13 cellular contexts compared by ENCODE assay signal in genomic region chr17:43831633-43832032, GRCh38. TPM values are rescaled to one million over a fixed set of nuclear protein-coding genes. Genes with fewer than 3 reads are reported as not detected.
DNase-seq lines count a peak whose midpoint lies in the region; ATAC-seq, FAIRE-seq and TF ChIP-seq lines count a peak whose summit lies in the region.
"Had no signal": no experiment of that assay in that cellular context is flagged by ENCODE, and none has a peak within 500 bp of the region (broad histone marks: within the 10 kb centered on the region; RNA-seq: fewer than 3 reads in every experiment).

No MANE protein-coding gene starts in this region.

- peak overlapping the region in 1 of 2 experiments; percentile 60; a peak in 2 of 4 replicates for H3K9ac ChIP-seq in K562 (ENCODE audit: insufficient read depth in 1 of 2, low read depth in 2 of 2, low read length in 2 of 2)

- no peak for TF ChIP-seq EP300 in K562 (IDR thresholded peaks at IDR 0.05; ENCODE audit: low read length)

- TSS peak; percentile 54 for BruUV-seq in K562 (replicated peaks; lab: Mats Ljungman, UMichigan)

- H3K27me3 Mint-ChIP-seq in activated naive CD8-positive, alpha-beta T cell, result peaks cover 12% of the 10 kb centered on the region
- H3K27me3 Mint-ChIP-seq in activated naive CD8-positive, alpha-beta T cell treated with anti-CD3 and anti-CD28 coated beads, Interleukin-2, amount 50 U/mL, for 24 hours, result peaks cover 50% of the 10 kb centered on the region

- peaks cover 5% of the 10 kb centered on the region for H3K9me3 ChIP-seq in K562 (replicated peaks; ENCODE audit: control insufficient read depth, insufficient read depth, low read depth, low read length)
- H3K9me3 ChIP-seq in left lung, result no peaks in the 10 kb centered on the region
- no peaks in the 10 kb centered on the region for H3K9me3 ChIP-seq in upper lobe of right lung
- H3K9me3 ChIP-seq in SJCRH30 (replicated peaks), result no peaks in the 10 kb centered on the region; the same call in 1 of the 2 replicates
- H3K9me3 ChIP-seq: ovary had no signal

- no peaks in the 10 kb centered on the region; the same call in 1 of the 2 replicates for H4K20me1 ChIP-seq in K562 (replicated peaks; ENCODE audit: control insufficient read depth, insufficient read depth, low read length)

- ATAC-seq in activated naive CD8-positive, alpha-beta T cell treated with anti-CD3 and anti-CD28 coated beads, Interleukin-2, amount 50 U/mL, for 24 hours, result no peak
- no peak for ATAC-seq in K562
- ATAC-seq in left lung, result peak; percentile 71
- peak; percentile 72 for ATAC-seq in upper lobe of right lung

- no peak for FAIRE-seq in K562 (lab: Jason Lieb, UNC)

- no peaks in the 10 kb centered on the region for H3K9me1 ChIP-seq in K562 (ENCODE audit: control insufficient read depth, insufficient read depth, low read length)

- no peak overlapping the region for H3K27ac Mint-ChIP-seq in activated naive CD8-positive, alpha-beta T cell
- no peak overlapping the region for H3K27ac Mint-ChIP-seq in activated naive CD8-positive, alpha-beta T cell treated with anti-CD3 and anti-CD28 coated beads, Interleukin-2, amount 50 U/mL, for 24 hours

- DNase-seq in activated naive CD8-positive, alpha-beta T cell treated with anti-CD3 and anti-CD28 coated beads, Interleukin-2, amount 50 U/mL, for 24 hours, result no peak
- DNase-seq in K562 (ENCODE audit: extremely low read depth in 1 of 4, low spot score in 3 of 4), result no peak
- peak; percentile 76 to 83 for DNase-seq in left lung
- peak; percentile 83 for DNase-seq in upper lobe of right lung
- no peak for DNase-seq in CD1c-positive myeloid dendritic cell (ENCODE audit: extremely low spot score)
- no peak for DNase-seq in retina
- no peak for DNase-seq in SJCRH30
- DNase-seq: NCI-H510A, ovary had no signal

- H3K79me2 ChIP-seq in K562 (ENCODE audit: control insufficient read depth, insufficient read depth, low read length), result no peaks in the 10 kb centered on the region

- H3K4me2 ChIP-seq in K562 (ENCODE audit: insufficient read depth, low read length), result no peak overlapping the region

- peaks cover 17% of the 10 kb centered on the region for H3K4me1 Mint-ChIP-seq in activated naive CD8-positive, alpha-beta T cell (ENCODE audit: low read depth)
- peaks cover 11% of the 10 kb centered on the region for H3K4me1 Mint-ChIP-seq in activated naive CD8-positive, alpha-beta T cell treated with anti-CD3 and anti-CD28 coated beads, Interleukin-2, amount 50 U/mL, for 24 hours

- H3K36me3 ChIP-seq in K562 (ENCODE audit: control insufficient read depth, insufficient read depth, low read length) (peaks cover 3% of the 10 kb centered on the region; the same call in 1 of the 3 replicates), left lung (peaks cover 0 to 29% of the 10 kb centered on the region in 2 donors), upper lobe of right lung (no peaks in the 10 kb centered on the region), SJCRH30 (0 out of 2 replicates have a peak, but pooled peaks cover 4% of the 10 kb centered on the region)
- H3K36me3 ChIP-seq: ovary had no signal

- H3K9me3 Mint-ChIP-seq in activated naive CD8-positive, alpha-beta T cell (ENCODE audit: low read depth), result no peaks in the 10 kb centered on the region
- H3K9me3 Mint-ChIP-seq in activated naive CD8-positive, alpha-beta T cell treated with anti-CD3 and anti-CD28 coated beads, Interleukin-2, amount 50 U/mL, for 24 hours, result no peaks in the 10 kb centered on the region

- no peaks in the 10 kb centered on the region for H3K36me3 Mint-ChIP-seq in activated naive CD8-positive, alpha-beta T cell
- H3K36me3 Mint-ChIP-seq in activated naive CD8-positive, alpha-beta T cell treated with anti-CD3 and anti-CD28 coated beads, Interleukin-2, amount 50 U/mL, for 24 hours (ENCODE audit: low read depth), result peaks cover 2% of the 10 kb centered on the region

- in situ Hi-C loops in K562 (cut with MboI), result no loop called here

- no peak overlapping the region for H2AFZ ChIP-seq in K562 (ENCODE audit: low read depth, low read length)

- no peak for TF ChIP-seq RAD21 in K562 (CRISPR knock-in tag; conservative IDR thresholded peaks at IDR 0.05 in 1 of 2, IDR thresholded peaks at IDR 0.05 in 1 of 2)

- POLR2A ChIA-PET in K562 (lab: Yijun Ruan, JAX), result interaction anchor here (1.1 to 1.6 kb wide), 3 partner anchors 9 to 46 kb away, joined by 3 to 5 read pairs (median 3); no protein-coding TSS in a partner anchor

- 61% methylated on average over 7 of the region's 8 CpGs for WGBS in K562 (ENCODE audit: insufficient coverage, low coverage, missing lambda C conversion rate)

- TF ChIP-seq CTCF in K562 (IDR thresholded peaks at IDR 0.05 in 2 of 3, conservative IDR thresholded peaks at IDR 0.05 in 1 of 3; ENCODE audit: insufficient read depth in 2 of 3, low read depth in 1 of 3, low read length in 3 of 3) (no peak), left lung (IDR thresholded peaks at IDR 0.05) (no peak), upper lobe of right lung (IDR thresholded peaks at IDR 0.05) (no peak)

- peaks cover 0 to 10% of the 10 kb centered on the region in 2 experiments; a peak in 1 of 5 replicates for H3K27me3 ChIP-seq in K562 (ENCODE audit: control insufficient read depth in 2 of 2, insufficient read depth in 2 of 2, low read length in 2 of 2)
- peaks cover 0 to 37% of the 10 kb centered on the region in 2 donors for H3K27me3 ChIP-seq in left lung
- H3K27me3 ChIP-seq in upper lobe of right lung, result no peaks in the 10 kb centered on the region
- H3K27me3 ChIP-seq in SJCRH30, result peaks cover 7% of the 10 kb centered on the region; the same call in 1 of the 2 replicates
- H3K27me3 ChIP-seq: ovary had no signal

- H3K4me1 ChIP-seq in K562 (replicated peaks in 1 of 2; ENCODE audit: control insufficient read depth in 2 of 2, insufficient read depth in 2 of 2, low read length in 2 of 2), result peaks cover 5 to 22% of the 10 kb centered on the region in 2 experiments
- peaks cover 12 to 28% of the 10 kb centered on the region in 2 donors for H3K4me1 ChIP-seq in left lung
- peaks cover 25% of the 10 kb centered on the region for H3K4me1 ChIP-seq in upper lobe of right lung
- no peaks in the 10 kb centered on the region for H3K4me1 ChIP-seq in SJCRH30

- no peak overlapping the region for H3K4me3 ChIP-seq in K562
- H3K4me3 ChIP-seq in left lung, result peak overlapping the region in 1 of 2 donors; percentile 66
- H3K4me3 ChIP-seq in upper lobe of right lung, result no peak overlapping the region
- H3K4me3 ChIP-seq in SJCRH30, result no peak overlapping the region

- peak overlapping the region; percentile 78 for H3K4me3 Mint-ChIP-seq in activated naive CD8-positive, alpha-beta T cell
- no peak overlapping the region for H3K4me3 Mint-ChIP-seq in activated naive CD8-positive, alpha-beta T cell treated with anti-CD3 and anti-CD28 coated beads, Interleukin-2, amount 50 U/mL, for 24 hours

- no peak for TF ChIP-seq POLR2A in K562 (conservative IDR thresholded peaks at IDR 0.05)

- CTCF ChIA-PET in K562 (lab: Yijun Ruan, JAX; ENCODE audit: low intra/inter-chr PET ratio), result no interaction called here

- intact Hi-C loops in K562 (cut with micrococcal nuclease) (no loop called here), left lung (cut with DNase I) (loop anchor here in 1 of 2 donors (10.0 kb wide), 1 partner anchor 47 kb away; the partner anchor contains the start of gene CFAP97D1), upper lobe of right lung (cut with DNase I) (no loop called here)

- H3K27ac ChIP-seq in K562 (ENCODE audit: extremely low read depth, low read depth, low read length) (no peak overlapping the region), left lung (no peak overlapping the region), upper lobe of right lung (peak overlapping the region; percentile 60), SJCRH30 (no peak overlapping the region)
- H3K27ac ChIP-seq: ovary had no signal

RNA-seq across cellular contexts. Expression of gene MPP3, which starts 1.3 kb away (rescaled TPM):
- 39.6 and 62.5 TPM in 2 replicates for total RNA-seq in K562 (2011; cell fraction: chromatin; rRNA removed; ENCODE audit: low replicate concordance)
- 26.3 and 31.2 TPM in 2 replicates for total RNA-seq in K562 (2011; cell fraction: nucleolus; rRNA removed)
- 35.3 and 39.0 TPM in 2 replicates for total RNA-seq in K562 (2011; cell fraction: nucleoplasm; rRNA removed)
- 6.0 and 10.4 TPM in 2 replicates for total RNA-seq in K562 (2014; rRNA removed)
- total RNA-seq in K562 (2014; rRNA removed; fragmentation: Illumina TruSeq; extraction: Trizol), result 3.1 TPM in 2 replicates
- total RNA-seq in K562 (2015; rRNA removed; fragmentation: Illumina TruSeq; extraction: Trizol), result 2.2 and 2.9 TPM in 2 replicates
- total RNA-seq in K562 (2021), result 5.1 and 5.9 TPM in 2 replicates
- polyA plus RNA-seq in K562 (2011; rRNA removed), result 5.3 and 6.2 TPM in 2 replicates
- 4.4 and 7.6 TPM in 2 replicates for polyA plus RNA-seq in K562 (2011; cell fraction: cytosol; rRNA removed)
- polyA plus RNA-seq in K562 (2011; cell fraction: nucleus; rRNA removed), result 21.3 and 32.5 TPM in 2 replicates
- polyA plus RNA-seq in K562 (2012), result 2.0 and 2.7 TPM in 2 replicates
- 4.1 and 4.5 TPM in 2 replicates for polyA plus RNA-seq in K562 (2014; fragmentation: Illumina TruSeq; extraction: Trizol)
- 1 to 10 TPM in 1 of 2 experiments, under 1 TPM in 1; 0.41 to 1.1 TPM for polyA plus RNA-seq in K562 (2014; fragmentation: Nextera tagmentation; extraction: Ambion mirVana)
- 5.3 and 5.4 TPM in 2 replicates for polyA plus RNA-seq in K562 (2014; rRNA removed)
- polyA minus RNA-seq in K562 (2011; rRNA and poly(A)+ RNA removed), result 3.9 and 7.3 TPM in 2 replicates
- 3.1 and 5.0 TPM in 2 replicates for polyA minus RNA-seq in K562 (2011; cell fraction: cytosol; rRNA and poly(A)+ RNA removed)
- 8.9 and 9.3 TPM in 2 replicates for polyA minus RNA-seq in K562 (2011; cell fraction: nucleus; rRNA and poly(A)+ RNA removed)
- 10 to 100 TPM; 14.4 to 17.9 TPM for total RNA-seq in left lung
- total RNA-seq in upper lobe of right lung, result 28.6 TPM
- total RNA-seq in SJCRH30 (2014; rRNA removed; shearing (Covaris generic)), result 6.6 and 11.3 TPM in 2 replicates

RNA-seq across cellular contexts. Expression of gene CD300LG, which starts 15.3 kb away (rescaled TPM):
- total RNA-seq in K562 (2011; cell fraction: chromatin; rRNA removed; ENCODE audit: low replicate concordance), result not detected in 2 replicates
- not detected in 2 replicates for total RNA-seq in K562 (2011; cell fraction: nucleolus; rRNA removed)
- not detected in 2 replicates for total RNA-seq in K562 (2011; cell fraction: nucleoplasm; rRNA removed)
- total RNA-seq in K562 (2014; rRNA removed), result not detected in 2 replicates
- not detected in 2 replicates for total RNA-seq in K562 (2014; rRNA removed; fragmentation: Illumina TruSeq; extraction: Trizol)
- total RNA-seq in K562 (2015; rRNA removed; fragmentation: Illumina TruSeq; extraction: Trizol), result not detected in 2 replicates
- not detected in 2 replicates for total RNA-seq in K562 (2021)
- not detected in 2 replicates for polyA plus RNA-seq in K562 (2011; rRNA removed)
- not detected in 2 replicates for polyA plus RNA-seq in K562 (2011; cell fraction: cytosol; rRNA removed)
- polyA plus RNA-seq in K562 (2011; cell fraction: nucleus; rRNA removed), result not detected in 2 replicates
- polyA plus RNA-seq in K562 (2012), result not detected in 2 replicates
- not detected in 2 replicates for polyA plus RNA-seq in K562 (2014; fragmentation: Illumina TruSeq; extraction: Trizol)
- not detected for polyA plus RNA-seq in K562 (2014; fragmentation: Nextera tagmentation; extraction: Ambion mirVana)
- polyA plus RNA-seq in K562 (2014; rRNA removed), result not detected in 2 replicates
- not detected in 2 replicates for polyA minus RNA-seq in K562 (2011; rRNA and poly(A)+ RNA removed)
- not detected in 2 replicates for polyA minus RNA-seq in K562 (2011; cell fraction: cytosol; rRNA and poly(A)+ RNA removed)
- polyA minus RNA-seq in K562 (2011; cell fraction: nucleus; rRNA and poly(A)+ RNA removed), result not detected in 2 replicates
- total RNA-seq in left lung, result 1 to 10 TPM; 1.6 to 7.1 TPM
- 0.81 TPM for total RNA-seq in upper lobe of right lung
- total RNA-seq in SJCRH30 (2014; rRNA removed; shearing (Covaris generic)), result not detected in 2 replicates
- total RNA-seq: activated CD8-positive, alpha-beta memory T cell treated with anti-CD3 and anti-CD28 coated beads for 36 hours; bronchial epithelial cell had no signal
- polyA plus RNA-seq: BJ had no signal

RNA-seq across cellular contexts. Expression of gene CFAP97D1, which starts 51.4 kb away (rescaled TPM):
- 0.07 TPM in 1 of 2 replicates, not detected in the other for total RNA-seq in K562 (2011; cell fraction: chromatin; rRNA removed; ENCODE audit: low replicate concordance)
- total RNA-seq in K562 (2011; cell fraction: nucleolus; rRNA removed), result not detected in 2 replicates
- total RNA-seq in K562 (2011; cell fraction: nucleoplasm; rRNA removed), result not detected in 2 replicates
- total RNA-seq in K562 (2014; rRNA removed), result not detected in 2 replicates
- not detected in 2 replicates for total RNA-seq in K562 (2014; rRNA removed; fragmentation: Illumina TruSeq; extraction: Trizol)
- total RNA-seq in K562 (2015; rRNA removed; fragmentation: Illumina TruSeq; extraction: Trizol), result not detected in 2 replicates
- not detected in 2 replicates for total RNA-seq in K562 (2021)
- polyA plus RNA-seq in K562 (2011; rRNA removed), result not detected in 2 replicates
- not detected in 2 replicates for polyA plus RNA-seq in K562 (2011; cell fraction: cytosol; rRNA removed)
- not detected in 2 replicates for polyA plus RNA-seq in K562 (2011; cell fraction: nucleus; rRNA removed)
- 0.01 TPM in 1 of 2 replicates, not detected in the other for polyA plus RNA-seq in K562 (2012)
- not detected in 2 replicates for polyA plus RNA-seq in K562 (2014; fragmentation: Illumina TruSeq; extraction: Trizol)
- polyA plus RNA-seq in K562 (2014; fragmentation: Nextera tagmentation; extraction: Ambion mirVana), result not detected
- not detected in 2 replicates for polyA plus RNA-seq in K562 (2014; rRNA removed)
- 0.04 TPM in 1 of 2 replicates, not detected in the other for polyA minus RNA-seq in K562 (2011; rRNA and poly(A)+ RNA removed)
- polyA minus RNA-seq in K562 (2011; cell fraction: cytosol; rRNA and poly(A)+ RNA removed), result not detected in 2 replicates
- not detected in 2 replicates for polyA minus RNA-seq in K562 (2011; cell fraction: nucleus; rRNA and poly(A)+ RNA removed)
- not detected for total RNA-seq in left lung
- total RNA-seq in upper lobe of right lung, result not detected
- not detected in 2 replicates for total RNA-seq in SJCRH30 (2014; rRNA removed; shearing (Covaris generic))
- total RNA-seq: activated CD8-positive, alpha-beta memory T cell treated with anti-CD3 and anti-CD28 coated beads for 36 hours; bronchial epithelial cell had no signal
- polyA plus RNA-seq: BJ, ovary had no signal

RNA-seq across cellular contexts. Expression of gene DUSP3, which starts 52.9 kb away (rescaled TPM):
- 10.7 and 20.7 TPM in 2 replicates for total RNA-seq in K562 (2011; cell fraction: chromatin; rRNA removed; ENCODE audit: low replicate concordance)
- 17.7 and 19.6 TPM in 2 replicates for total RNA-seq in K562 (2011; cell fraction: nucleolus; rRNA removed)
- total RNA-seq in K562 (2011; cell fraction: nucleoplasm; rRNA removed), result 17.4 and 24.8 TPM in 2 replicates
- total RNA-seq in K562 (2014; rRNA removed) (9.4 and 13.2 TPM in 2 replicates), K562 (2014; rRNA removed; fragmentation: Illumina TruSeq; extraction: Trizol) (11.9 and 12.3 TPM in 2 replicates), K562 (2015; rRNA removed; fragmentation: Illumina TruSeq; extraction: Trizol) (13.3 and 15.4 TPM in 2 replicates), K562 (2021) (14.4 and 15.5 TPM in 2 replicates), left lung (100 to 1,000 TPM in 1 of 2 donors, 10 to 100 TPM in 1; 95.8 to 105 TPM), upper lobe of right lung (100.0 TPM)
- polyA plus RNA-seq in K562 (2011; rRNA removed) (19.8 and 20.2 TPM in 2 replicates), K562 (2014; fragmentation: Illumina TruSeq; extraction: Trizol) (13.2 and 13.6 TPM in 2 replicates), K562 (2014; fragmentation: Nextera tagmentation; extraction: Ambion mirVana) (1 to 10 TPM; 4.1 to 5.0 TPM), K562 (2014; rRNA removed) (11.9 and 13.1 TPM in 2 replicates)
- polyA plus RNA-seq in K562 (2011; cell fraction: cytosol; rRNA removed), result 20.3 and 21.1 TPM in 2 replicates
- polyA plus RNA-seq in K562 (2011; cell fraction: nucleus; rRNA removed), result 22.7 and 23.3 TPM in 2 replicates
- 11.5 and 16.7 TPM in 2 replicates for polyA plus RNA-seq in K562 (2012)
- 14.9 and 15.9 TPM in 2 replicates for polyA minus RNA-seq in K562 (2011; rRNA and poly(A)+ RNA removed)
- polyA minus RNA-seq in K562 (2011; cell fraction: cytosol; rRNA and poly(A)+ RNA removed), result 16.9 and 17.3 TPM in 2 replicates
- 11.0 and 13.8 TPM in 2 replicates for polyA minus RNA-seq in K562 (2011; cell fraction: nucleus; rRNA and poly(A)+ RNA removed)
- 33.9 and 35.5 TPM in 2 replicates for total RNA-seq in SJCRH30 (2014; rRNA removed; shearing (Covaris generic))

Comparison
In these comparisons a context has a peak if more than half of its experiments do, and no peak if none do; other contexts are left out.
1. ATAC-seq: peak in left lung (single experiment) and upper lobe of right lung (single experiment); none in activated naive CD8-positive, alpha-beta T cell treated with anti-CD3 and anti-CD28 coated beads, Interleukin-2, amount 50 U/mL, for 24 hours (single experiment) and K562 (single experiment).
2. DNase-seq: peak in left lung (2 of 2) and upper lobe of right lung (single experiment); none in activated naive CD8-positive, alpha-beta T cell treated with anti-CD3 and anti-CD28 coated beads, Interleukin-2, amount 50 U/mL, for 24 hours (single experiment), K562 (0 of 4), CD1c-positive myeloid dendritic cell (single experiment), retina (single experiment) and SJCRH30 (0 of 2).